Comparison of ENCODE assay signal across 19 cellular contexts in the genomic region with DNA sequence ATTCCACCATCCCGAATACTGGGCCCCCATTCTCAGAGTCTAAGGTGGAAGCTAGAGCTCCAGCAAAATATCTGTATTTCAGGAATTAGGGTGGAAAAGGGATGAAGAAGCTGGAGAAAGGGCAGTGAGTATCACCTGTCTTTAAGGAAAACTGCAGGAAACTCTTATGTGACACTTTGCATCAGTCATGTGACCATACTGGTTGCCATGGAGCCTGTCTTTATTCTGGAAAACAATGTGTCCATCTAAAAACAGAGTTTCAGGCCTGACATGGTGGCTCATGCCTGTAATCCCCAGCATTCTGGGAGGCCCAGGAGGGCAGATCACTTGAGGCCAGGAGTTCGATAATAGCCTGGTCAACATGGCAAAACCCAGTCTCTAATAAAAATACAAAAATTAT. TPM values are rescaled to one million over a fixed set of nuclear protein-coding genes. Genes with fewer than 3 reads are reported as not detected.
DNase-seq lines count a peak whose midpoint lies in the region; ATAC-seq, FAIRE-seq and TF ChIP-seq lines count a peak whose summit lies in the region.
"Had no signal": no experiment of that assay in that cellular context is flagged by ENCODE, and none has a peak within 500 bp of the region (broad histone marks: within the 10 kb centered on the region; RNA-seq: fewer than 3 reads in every experiment).

No MANE protein-coding gene starts in this region.

- FAIRE-seq in H1 (lab: Jason Lieb, UNC) (no peak), small intestine (lab: Jason Lieb, UNC) (no peak)
- FAIRE-seq: A549, HTR-8/SVneo had no signal

- H3K9me2 ChIP-seq in Loucy (replicated peaks; ENCODE audit: low read depth, low read length), result no peaks in the 10 kb centered on the region

- no peak for TF ChIP-seq POLR2A in H1 (IDR thresholded peaks at IDR 0.05; ENCODE audit: control extremely low read depth in 1 of 2, low read depth in 2 of 2, low read length in 2 of 2)

- no peak overlapping the region for H3K9ac ChIP-seq in Loucy (ENCODE audit: low read depth, low read length, poor library complexity, severe bottlenecking)
- no peak overlapping the region for H3K9ac ChIP-seq in H1 (replicated peaks in 1 of 4; ENCODE audit: extremely low read depth in 1 of 4, low read depth in 3 of 4, low read length in 3 of 4)

- H2AK5ac ChIP-seq in H1 (ENCODE audit: low read depth, low read length), result no peak overlapping the region

- no peak overlapping the region for H4K91ac ChIP-seq in H1 (replicated peaks; ENCODE audit: insufficient read length, low read length)

- 86% methylated on average over 2 of the region's 2 CpGs; no CpG with 5 or more reads in 1 of the 2 experiments for WGBS in H1 (ENCODE audit: extremely low coverage in 1 of 2, insufficient coverage in 1 of 2, insufficient read length in 1 of 2, insufficient replicate concordance in 2 of 2, low coverage in 1 of 2, low lambda C conversion rate in 2 of 2, missing lambda C conversion rate in 1 of 2), 2 experiments
- 88 to 96% (median 94%) methylated on average over 2 of the region's 2 CpGs for whole genome bisulfite sequencing in small intestine, 3 donors

- H2BK15ac ChIP-seq in H1 (ENCODE audit: low read length), result no peak overlapping the region

- no peak for ATAC-seq in HG02571 (IDR thresholded peaks at IDR 0.05; ENCODE audit: unreplicated experiment)
- ATAC-seq: A549 had no signal

- TF ChIP-seq EP300 in H1 (IDR thresholded peaks at IDR 0.05; ENCODE audit: borderline replicate concordance in 1 of 2, low read depth in 2 of 2, low read length in 2 of 2), result no peak

- peaks cover 4% of the 10 kb centered on the region for H3K79me1 ChIP-seq in H1 (ENCODE audit: low read depth, low read length)

- H2AFZ ChIP-seq in Loucy (ENCODE audit: low read length), result peak overlapping the region; percentile 95; the same call in 1 of the 2 replicates
- no peak overlapping the region for H2AFZ ChIP-seq in H1 (ENCODE audit: low read length)
- H2AFZ ChIP-seq in neuron (ENCODE audit: low read depth, low read length), result peak overlapping the region; percentile 10

- CTCF ChIA-PET in H1 (lab: Charles Lee; ENCODE audit: partially characterized antibody), result interaction anchor here (0.9 to 1.4 kb wide), 3 partner anchors 9 to 62 kb away, joined by 3 read pairs; no protein-coding TSS in a partner anchor

- no peak overlapping the region for H4K5ac ChIP-seq in H1 (ENCODE audit: insufficient read length, low read depth, low read length)

- H3K4me1 ChIP-seq in Loucy (ENCODE audit: insufficient read depth, low read length, poor library complexity, severe bottlenecking) (no peaks in the 10 kb centered on the region), H1 (replicated peaks in 1 of 4; ENCODE audit: control insufficient read depth in 3 of 4, insufficient read depth in 4 of 4, low read length in 3 of 4) (peaks cover 0 to 13% (median 4%) of the 10 kb centered on the region in 4 experiments; a peak in 3 of 7 replicates), neuron (ENCODE audit: insufficient read depth, low read length) (peaks cover 3% of the 10 kb centered on the region), small intestine (ENCODE audit: control insufficient read depth in 2 of 2, insufficient read depth in 1 of 2, low read depth in 1 of 2, low read length in 1 of 2) (no peaks in the 10 kb centered on the region)

- H3K23me2 ChIP-seq in H1 (ENCODE audit: low read depth, low read length), result no peaks in the 10 kb centered on the region; the same call in 1 of the 2 replicates

- no peak overlapping the region for H3K56ac ChIP-seq in H1 (replicated peaks; ENCODE audit: insufficient read length, low read depth, low read length)

- no peak overlapping the region for H4K8ac ChIP-seq in H1 (ENCODE audit: extremely low read depth, insufficient read depth, low read length)

- no peak overlapping the region for H2BK20ac ChIP-seq in H1 (ENCODE audit: low read length)

- H3K79me2 ChIP-seq in Loucy (ENCODE audit: insufficient read depth, low read length), result no peaks in the 10 kb centered on the region
- H3K79me2 ChIP-seq in H1 (ENCODE audit: control insufficient read depth in 1 of 2, insufficient read depth in 2 of 2, low read length in 2 of 2), result peaks cover 3 to 92% of the 10 kb centered on the region in 2 experiments; a peak in 3 of 4 replicates

- H3K14ac ChIP-seq in H1 (ENCODE audit: insufficient read length), result no peak overlapping the region

- H3K27ac ChIP-seq in H1 (ENCODE audit: low read depth, low read length), result 0 out of 2 replicates have a peak overlapping the region, but pooled peaks have one; percentile 63
- H3K27ac ChIP-seq in small intestine (ENCODE audit: low read depth in 1 of 2, low read length in 1 of 2), result no peak overlapping the region
- H3K27ac ChIP-seq: A549, HL-60 had no signal

- H4K20me1 ChIP-seq in Loucy (ENCODE audit: insufficient read depth, low read length, poor library complexity, severe bottlenecking), result no peaks in the 10 kb centered on the region
- H4K20me1 ChIP-seq in H1 (replicated peaks in 1 of 2; ENCODE audit: control insufficient read depth in 1 of 2, insufficient read depth in 2 of 2, low read length in 2 of 2), result peaks cover 2 to 5% of the 10 kb centered on the region in 2 experiments

- no peak overlapping the region for H3K23ac ChIP-seq in H1 (ENCODE audit: insufficient read length)

- H3K27me3 ChIP-seq in Loucy (ENCODE audit: insufficient read depth, low read length, poor library complexity, severe bottlenecking) (no peaks in the 10 kb centered on the region), H1 (replicated peaks in 1 of 4; ENCODE audit: control insufficient read depth in 3 of 4, extremely low read depth in 1 of 4, insufficient read depth in 3 of 4, low read length in 3 of 4) (no peaks in the 10 kb centered on the region), neuron (ENCODE audit: insufficient read depth, low read length) (peaks cover 10% of the 10 kb centered on the region), small intestine (ENCODE audit: control insufficient read depth in 2 of 2, insufficient read depth in 2 of 2, low read length in 2 of 2) (no peaks in the 10 kb centered on the region)

- H3K4ac ChIP-seq in H1 (replicated peaks; ENCODE audit: insufficient read length, low read depth, low read length), result no peak overlapping the region

- H3F3A ChIP-seq in Loucy (ENCODE audit: low read depth), result no peaks in the 10 kb centered on the region

- DNase-seq in NCI-H510A treated with DMSO at 0.1 percent for 48 hours (lab: John Stamatoyannopoulos, UW), result peak; percentile 19
- DNase-seq in NCI-H510A (lab: John Stamatoyannopoulos, UW), result no peak
- no peak for DNase-seq in H1 (ENCODE audit: low read depth in 1 of 2, low spot score in 2 of 2)
- no peak for DNase-seq in small intestine
- DNase-seq in NCI-H1417 treated with DMSO at 0.1 percent for 48 hours (lab: John Stamatoyannopoulos, UW), result no peak
- DNase-seq: C1 segment of cervical spinal cord; EL; H7; NCI-H1048; NCI-H2171; NCI-H524 treated with DMSO at 0.1 percent for 48 hours; NK-92 treated with Interleukin-12 subunit alpha and Interleukin-12 subunit beta, amount 100 ng/mL, for 24 hours; SHP77 had no signal

- TF ChIP-seq CTCF in Loucy (conservative IDR thresholded peaks at IDR 0.05; ENCODE audit: low read length) (no peak), H1 (IDR thresholded peaks at IDR 0.05; ENCODE audit: control extremely low read depth in 1 of 3, insufficient read depth in 1 of 3, low read depth in 1 of 3, low read length in 3 of 3) (no peak)

- no peak overlapping the region for H2BK5ac ChIP-seq in H1 (ENCODE audit: low read depth, low read length)

- H3K9me3 ChIP-seq in Loucy (ENCODE audit: insufficient read depth, low read depth, low read length), result no peaks in the 10 kb centered on the region
- H3K9me3 ChIP-seq in H1 (ENCODE audit: insufficient read depth in 2 of 2, low read depth in 1 of 2, low read length in 1 of 2), result no peaks in the 10 kb centered on the region
- H3K9me3 ChIP-seq in neuron (ENCODE audit: low read length), result peaks cover 3% of the 10 kb centered on the region
- no peaks in the 10 kb centered on the region for H3K9me3 ChIP-seq in small intestine (ENCODE audit: control insufficient read depth, low read depth)
- H3K9me3 ChIP-seq: A549 had no signal

- H3K4me2 ChIP-seq in Loucy (ENCODE audit: low read depth, low read length, poor library complexity, severe bottlenecking), result no peak overlapping the region
- no peak overlapping the region for H3K4me2 ChIP-seq in H1 (ENCODE audit: insufficient read depth in 1 of 2, low read depth in 2 of 2, low read length in 2 of 2)
- H3K4me2 ChIP-seq: A549 had no signal

- TF ChIP-seq RAD21 in H1 (IDR thresholded peaks at IDR 0.05 in 1 of 2, conservative IDR thresholded peaks at IDR 0.05 in 1 of 2; ENCODE audit: low read depth in 2 of 2, low read length in 2 of 2), result no peak

- no peak overlapping the region for H2BK12ac ChIP-seq in H1 (ENCODE audit: low read depth, low read length)

- POLR2A ChIA-PET in H1 (lab: Charles Lee; ENCODE audit: partially characterized antibody), result interaction anchor here (1.6 to 1.7 kb wide), 2 partner anchors 9 to 23 kb away, joined by 4 to 7 read pairs; no protein-coding TSS in a partner anchor

- H3K18ac ChIP-seq in H1 (ENCODE audit: extremely low read depth, low read length), result no peak overlapping the region

- no peak overlapping the region for H3K4me3 ChIP-seq in Loucy (ENCODE audit: low read length, poor library complexity, severe bottlenecking)
- H3K4me3 ChIP-seq in H1 (ENCODE audit: extremely low read depth in 1 of 4, insufficient read depth in 2 of 4, low read depth in 3 of 4, low read length in 4 of 4), result no peak overlapping the region
- no peak overlapping the region for H3K4me3 ChIP-seq in neuron (ENCODE audit: low read length)
- H3K4me3 ChIP-seq in small intestine (ENCODE audit: low read depth in 1 of 2, low read length in 2 of 2), result no peak overlapping the region
- H3K4me3 ChIP-seq: A549 had no signal

- no peaks in the 10 kb centered on the region for H3K36me3 ChIP-seq in Loucy (ENCODE audit: insufficient read depth, low read length)
- H3K36me3 ChIP-seq in H1 (ENCODE audit: control insufficient read depth in 2 of 4, insufficient read depth in 4 of 4, low read length in 3 of 4), result no peaks in the 10 kb centered on the region
- H3K36me3 ChIP-seq in neuron (ENCODE audit: insufficient read depth, low read length), result no peaks in the 10 kb centered on the region
- H3K36me3 ChIP-seq in small intestine (ENCODE audit: control insufficient read depth in 2 of 2, insufficient read depth in 2 of 2, low read length in 2 of 2), result no peaks in the 10 kb centered on the region

- no peak overlapping the region for H2BK120ac ChIP-seq in H1 (replicated peaks; ENCODE audit: low read depth, low read length)

TF ChIP-seq in H1, 55 proteins besides CTCF, POLR2A, EP300 and RAD21 (continues in another document):
- TF ChIP-seq CHD1 (IDR thresholded peaks at IDR 0.05; ENCODE audit: low read depth, low read length), result no peak

RNA-seq across cellular contexts. Expression of a gene that starts 52.9 kb away (rescaled TPM):
- 0.88 and 1.3 TPM in 2 replicates for total RNA-seq in H1 (2021; fragmentation: NEBNext Ultra II Directional; extraction: Animal tissue kit (Norgen Biotek cat#: 25700))
- polyA plus RNA-seq in H1 (2011; rRNA removed) (0.08 and 0.18 TPM in 2 replicates), small intestine (under 1 TPM in 1 of 3 donors, not detected in 2; 0.12 TPM)
- 0.31 TPM for polyA plus RNA-seq in H1 (2011; cell fraction: cytosol; rRNA removed)
- polyA plus RNA-seq in H1 (2011; cell fraction: nucleus; rRNA removed), result 0.13 TPM
- 0.25 to 0.70 TPM (median 0.36 TPM) in 4 replicates for polyA plus RNA-seq in H1 (2012, experiment 1 of 2)
- 0.07 TPM for polyA plus RNA-seq in H1 (2012, experiment 2 of 2)
- 0.45 TPM for polyA plus RNA-seq in H1 (2013, experiment 1 of 2)
- 0.61 TPM for polyA plus RNA-seq in H1 (2013, experiment 2 of 2)
- 0.25 and 0.68 TPM in 2 replicates for polyA minus RNA-seq in H1 (2011; rRNA and poly(A)+ RNA removed)
- polyA minus RNA-seq in H1 (2011; cell fraction: cytosol; rRNA and poly(A)+ RNA removed), result not detected
- 1.8 TPM for polyA minus RNA-seq in H1 (2011; cell fraction: nucleus; rRNA and poly(A)+ RNA removed)
